Comparison of ENCODE assay signal across 13 cellular contexts in the genomic region with DNA sequence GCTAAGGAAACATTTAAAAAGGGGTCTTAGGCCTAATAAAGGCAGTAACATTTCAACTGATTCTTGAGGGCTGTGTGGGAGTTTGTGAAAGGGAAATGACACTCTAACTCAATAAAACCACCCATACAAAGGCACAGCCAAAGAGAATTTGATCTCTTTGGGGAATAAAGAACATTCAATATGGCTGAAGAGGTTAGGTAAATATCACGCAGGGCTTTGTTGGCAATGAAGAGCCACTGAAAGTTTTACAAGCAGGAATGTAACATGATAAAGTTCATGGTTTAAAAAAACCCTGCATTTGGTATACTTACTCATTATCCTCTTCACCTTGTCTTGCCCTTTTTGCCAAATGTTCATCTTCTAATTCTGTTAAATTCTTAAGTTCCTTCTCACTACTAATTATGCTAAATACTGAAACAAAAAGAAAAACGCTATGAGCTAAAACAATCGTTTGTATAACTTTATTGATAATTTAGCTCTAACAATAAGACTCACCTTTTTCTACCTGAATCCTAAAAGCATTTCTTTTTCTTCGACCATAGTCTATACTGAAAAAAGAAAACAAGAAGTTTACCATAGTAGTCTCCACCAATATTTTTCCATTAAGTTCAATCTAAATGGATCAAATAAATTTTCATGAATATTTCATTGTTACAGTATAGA. TPM values are rescaled to one million over a fixed set of nuclear protein-coding genes. Genes with fewer than 3 reads are reported as not detected.
DNase-seq lines count a peak whose midpoint lies in the region; ATAC-seq and TF ChIP-seq lines count a peak whose summit lies in the region.
"Had no signal": no experiment of that assay in that cellular context is flagged by ENCODE, and none has a peak within 500 bp of the region (broad histone marks: within the 10 kb centered on the region; RNA-seq: fewer than 3 reads in every experiment).

No MANE protein-coding gene starts in this region.

- peak overlapping the region; percentile 32; the same call in 1 of the 2 replicates for H3K27ac Mint-ChIP-seq in WTC11

- DNase-seq in A673 (ENCODE audit: low spot score), result peak; percentile 30
- peak; percentile 32 to 86 for DNase-seq in HAP-1 (ENCODE audit: low spot score in 2 of 2)
- DNase-seq in NCI-H2171 (lab: John Stamatoyannopoulos, UW), result peak; percentile 3
- DNase-seq in WTC11 (ENCODE audit: low spot score), result no peak
- no peak for DNase-seq in SJCRH30
- DNase-seq in NCI-H526 treated with DMSO at 0.1 percent for 48 hours (lab: John Stamatoyannopoulos, UW), result no peak
- DNase-seq in substantia nigra (lab: John Stamatoyannopoulos, UW), result no peak
- no peak for DNase-seq in ovary
- DNase-seq: amygdala, left cardiac atrium, OCI-M1, psoas muscle had no signal

- TF ChIP-seq EP300 in ovary (IDR thresholded peaks at IDR 0.05), result no peak

- H3K4me3 Mint-ChIP-seq in WTC11, result no peak overlapping the region

- no peak overlapping the region for H3K4me3 ChIP-seq in A673 (ENCODE audit: low read depth, low read length, poor library complexity, severe bottlenecking)
- H3K4me3 ChIP-seq in HAP-1, result no peak overlapping the region
- H3K4me3 ChIP-seq in SJCRH30, result no peak overlapping the region
- H3K4me3 ChIP-seq in ovary, result no peak overlapping the region
- H3K4me3 ChIP-seq: psoas muscle had no signal

- intact Hi-C loops in A673 (cut with micrococcal nuclease; ENCODE audit: unreplicated experiment) (no loop called here), ovary (cut with DNase I) (no loop called here)

- TF ChIP-seq CTCF in A673 (conservative IDR thresholded peaks at IDR 0.05; ENCODE audit: low read depth, low read length) (no peak), WTC11 (IDR thresholded peaks at IDR 0.05) (no peak), ovary (IDR thresholded peaks at IDR 0.05) (no peak)

- BruUV-seq in A673 (replicated peaks; lab: Mats Ljungman, UMichigan), result no TSS peak

- peaks cover 26% of the 10 kb centered on the region for H3K36me3 Mint-ChIP-seq in WTC11

- H3K4me1 Mint-ChIP-seq in WTC11, result no peaks in the 10 kb centered on the region

- no peaks in the 10 kb centered on the region for H3K27me3 ChIP-seq in A673 (replicated peaks; ENCODE audit: insufficient read depth, low read depth, low read length, poor library complexity)
- no peaks in the 10 kb centered on the region for H3K27me3 ChIP-seq in HAP-1 (ENCODE audit: low read depth)
- H3K27me3 ChIP-seq in SJCRH30, result no peaks in the 10 kb centered on the region
- H3K27me3 ChIP-seq in ovary, result no peaks in the 10 kb centered on the region

- peak overlapping the region; percentile 29 for H3K27ac ChIP-seq in A673 (ENCODE audit: low read depth, low read length, poor library complexity, severe bottlenecking)
- no peak overlapping the region for H3K27ac ChIP-seq in SJCRH30
- no peak overlapping the region for H3K27ac ChIP-seq in substantia nigra (ENCODE audit: low read depth, low read length, poor library complexity, severe bottlenecking)
- no peak overlapping the region for H3K27ac ChIP-seq in ovary
- H3K27ac ChIP-seq: KMS-11, psoas muscle had no signal

- TF ChIP-seq POLR2A in ovary (IDR thresholded peaks at IDR 0.05), result no peak

- H3K36me3 ChIP-seq in A673 (ENCODE audit: insufficient read depth, low read length, poor library complexity, severe bottlenecking), result peaks cover 23% of the 10 kb centered on the region
- peaks cover 14% of the 10 kb centered on the region for H3K36me3 ChIP-seq in HAP-1 (replicated peaks)
- peaks cover 27% of the 10 kb centered on the region for H3K36me3 ChIP-seq in SJCRH30
- no peaks in the 10 kb centered on the region for H3K36me3 ChIP-seq in ovary

- no peaks in the 10 kb centered on the region for H3K9me3 Mint-ChIP-seq in WTC11

- no peak for ATAC-seq in WTC11
- ATAC-seq: left cardiac atrium, psoas muscle had no signal

- CTCF ChIA-PET in A673 (lab: Charles Lee) (no interaction called here), WTC11 (lab: Charles Lee) (interaction anchor here (0.7 kb wide), 1 partner anchor 600 kb away, joined by 3 read pairs; no protein-coding TSS in a partner anchor)

- no peaks in the 10 kb centered on the region for H3K27me3 Mint-ChIP-seq in WTC11 (ENCODE audit: low read depth)

- POLR2A ChIA-PET in A673 (lab: Charles Lee; ENCODE audit: low non-redundant PET) (no interaction called here), WTC11 (lab: Charles Lee) (no interaction called here)

- in situ Hi-C loops in HAP-1 (cut with MboI; ENCODE audit: low sequenced_read_pairs), result no loop called here

- WGBS in ovary, 3 donors, result 82 to 87% (median 87%) methylated on average over 4 of the region's 4 CpGs

- H3K4me1 ChIP-seq in A673 (ENCODE audit: insufficient read depth, low read length, poor library complexity, severe bottlenecking), result no peaks in the 10 kb centered on the region
- peaks cover 11% of the 10 kb centered on the region for H3K4me1 ChIP-seq in HAP-1
- no peaks in the 10 kb centered on the region for H3K4me1 ChIP-seq in SJCRH30
- no peaks in the 10 kb centered on the region for H3K4me1 ChIP-seq in ovary (ENCODE audit: insufficient read depth)
- H3K4me1 ChIP-seq: psoas muscle had no signal

- H3K9me3 ChIP-seq in A673 (ENCODE audit: low read depth, low read length, poor library complexity, severe bottlenecking) (no peaks in the 10 kb centered on the region), HAP-1 (no peaks in the 10 kb centered on the region), SJCRH30 (replicated peaks) (no peaks in the 10 kb centered on the region), ovary (no peaks in the 10 kb centered on the region)
- H3K9me3 ChIP-seq: psoas muscle had no signal

TF ChIP-seq in WTC11, 78 proteins besides CTCF, POLR2A, EP300 and RAD21 (continues in another document):
- TF ChIP-seq CREM (CRISPR knock-in tag; IDR thresholded peaks at IDR 0.05), result no peak
- no peak for TF ChIP-seq TP53 (CRISPR knock-in tag; IDR thresholded peaks at IDR 0.05)
- no peak for TF ChIP-seq HMGA2 (CRISPR knock-in tag; IDR thresholded peaks at IDR 0.05)
- TF ChIP-seq, protein P1, sequence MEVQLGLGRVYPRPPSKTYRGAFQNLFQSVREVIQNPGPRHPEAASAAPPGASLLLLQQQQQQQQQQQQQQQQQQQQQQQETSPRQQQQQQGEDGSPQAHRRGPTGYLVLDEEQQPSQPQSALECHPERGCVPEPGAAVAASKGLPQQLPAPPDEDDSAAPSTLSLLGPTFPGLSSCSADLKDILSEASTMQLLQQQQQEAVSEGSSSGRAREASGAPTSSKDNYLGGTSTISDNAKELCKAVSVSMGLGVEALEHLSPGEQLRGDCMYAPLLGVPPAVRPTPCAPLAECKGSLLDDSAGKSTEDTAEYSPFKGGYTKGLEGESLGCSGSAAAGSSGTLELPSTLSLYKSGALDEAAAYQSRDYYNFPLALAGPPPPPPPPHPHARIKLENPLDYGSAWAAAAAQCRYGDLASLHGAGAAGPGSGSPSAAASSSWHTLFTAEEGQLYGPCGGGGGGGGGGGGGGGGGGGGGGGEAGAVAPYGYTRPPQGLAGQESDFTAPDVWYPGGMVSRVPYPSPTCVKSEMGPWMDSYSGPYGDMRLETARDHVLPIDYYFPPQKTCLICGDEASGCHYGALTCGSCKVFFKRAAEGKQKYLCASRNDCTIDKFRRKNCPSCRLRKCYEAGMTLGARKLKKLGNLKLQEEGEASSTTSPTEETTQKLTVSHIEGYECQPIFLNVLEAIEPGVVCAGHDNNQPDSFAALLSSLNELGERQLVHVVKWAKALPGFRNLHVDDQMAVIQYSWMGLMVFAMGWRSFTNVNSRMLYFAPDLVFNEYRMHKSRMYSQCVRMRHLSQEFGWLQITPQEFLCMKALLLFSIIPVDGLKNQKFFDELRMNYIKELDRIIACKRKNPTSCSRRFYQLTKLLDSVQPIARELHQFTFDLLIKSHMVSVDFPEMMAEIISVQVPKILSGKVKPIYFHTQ (CRISPR knock-in tag; IDR thresholded peaks at IDR 0.05), result no peak
- TF ChIP-seq, protein P2, sequence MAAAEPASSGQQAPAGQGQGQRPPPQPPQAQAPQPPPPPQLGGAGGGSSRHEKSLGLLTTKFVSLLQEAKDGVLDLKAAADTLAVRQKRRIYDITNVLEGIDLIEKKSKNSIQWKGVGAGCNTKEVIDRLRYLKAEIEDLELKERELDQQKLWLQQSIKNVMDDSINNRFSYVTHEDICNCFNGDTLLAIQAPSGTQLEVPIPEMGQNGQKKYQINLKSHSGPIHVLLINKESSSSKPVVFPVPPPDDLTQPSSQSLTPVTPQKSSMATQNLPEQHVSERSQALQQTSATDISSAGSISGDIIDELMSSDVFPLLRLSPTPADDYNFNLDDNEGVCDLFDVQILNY (CRISPR knock-in tag; IDR thresholded peaks at IDR 0.05), result no peak
- TF ChIP-seq TCF7 (CRISPR knock-in tag; IDR thresholded peaks at IDR 0.05; ENCODE audit: low read depth), result no peak
- TF ChIP-seq, protein P3, sequence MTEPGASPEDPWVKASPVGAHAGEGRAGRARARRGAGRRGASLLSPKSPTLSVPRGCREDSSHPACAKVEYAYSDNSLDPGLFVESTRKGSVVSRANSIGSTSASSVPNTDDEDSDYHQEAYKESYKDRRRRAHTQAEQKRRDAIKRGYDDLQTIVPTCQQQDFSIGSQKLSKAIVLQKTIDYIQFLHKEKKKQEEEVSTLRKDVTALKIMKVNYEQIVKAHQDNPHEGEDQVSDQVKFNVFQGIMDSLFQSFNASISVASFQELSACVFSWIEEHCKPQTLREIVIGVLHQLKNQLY (CRISPR knock-in tag; IDR thresholded peaks at IDR 0.05), result no peak
- TF ChIP-seq TEAD1 (CRISPR knock-in tag; IDR thresholded peaks at IDR 0.05), result no peak
- TF ChIP-seq, protein P4, sequence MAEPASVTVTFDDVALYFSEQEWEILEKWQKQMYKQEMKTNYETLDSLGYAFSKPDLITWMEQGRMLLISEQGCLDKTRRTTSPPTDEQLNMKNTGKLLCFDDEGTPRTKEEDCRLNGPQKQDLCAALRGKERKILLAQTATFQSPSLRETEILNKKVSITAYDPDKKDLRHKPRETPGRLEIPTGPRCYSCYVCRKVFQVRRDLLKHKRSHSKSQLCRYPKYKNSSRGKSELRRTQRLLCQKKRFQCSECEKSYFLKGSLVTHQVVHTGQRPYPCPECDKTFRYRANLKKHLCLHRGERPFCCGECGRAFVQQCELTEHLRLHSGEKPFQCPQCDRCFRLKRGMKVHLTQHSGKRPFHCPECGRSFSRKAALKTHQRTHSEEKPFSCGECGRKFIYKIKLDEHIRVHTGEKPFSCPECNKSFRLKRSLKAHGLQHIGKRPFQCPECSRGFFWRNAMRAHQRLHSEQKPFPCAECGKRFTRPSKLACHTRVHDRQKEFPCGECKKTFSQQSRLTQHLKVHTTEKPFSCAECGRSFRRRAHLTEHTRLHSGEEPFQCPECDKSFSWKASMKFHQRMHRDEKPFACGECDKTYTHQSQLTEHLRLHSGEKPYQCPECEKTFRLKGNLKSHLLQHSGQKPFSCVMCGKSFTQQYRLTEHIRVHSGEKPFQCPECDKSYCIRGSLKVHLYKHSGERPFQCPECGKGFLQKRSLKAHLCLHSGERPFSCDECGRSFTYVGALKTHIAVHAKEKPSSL (CRISPR knock-in tag; conservative IDR thresholded peaks at IDR 0.05), result no peak

RNA-seq across cellular contexts. Expression of a gene that starts 12.5 kb away (rescaled TPM):
- 52.5 and 54.8 TPM in 2 replicates for total RNA-seq in A673 (2021)
- 32.8 to 34.7 TPM (median 33.4 TPM) in 3 replicates for total RNA-seq in WTC11 (2021)
- 35.9 and 49.3 TPM in 2 replicates for total RNA-seq in SJCRH30 (2014; rRNA removed; shearing (Covaris generic))
- 10 to 100 TPM; 19.0 to 31.9 (median 23.4) TPM for total RNA-seq in ovary
- polyA plus RNA-seq in ovary, result 10 to 100 TPM; 15.4 to 26.2 TPM

RNA-seq across cellular contexts. Expression of a gene that starts 39.2 kb away (rescaled TPM):
- total RNA-seq in A673 (2021) (76.7 and 79.9 TPM in 2 replicates), WTC11 (2021) (64.3 to 77.8 TPM (median 66.0 TPM) in 3 replicates), ovary (10 to 100 TPM; 24.6 to 51.8 (median 36.0) TPM)
- 71.5 and 87.5 TPM in 2 replicates for total RNA-seq in SJCRH30 (2014; rRNA removed; shearing (Covaris generic))
- polyA plus RNA-seq in ovary, result 10 to 100 TPM; 37.5 to 51.7 TPM

Comparison
In these comparisons a context has a peak if more than half of its experiments do, and no peak if none do; other contexts are left out.
1. DNase-seq: peak in A673 (single experiment), HAP-1 (2 of 2) and NCI-H2171 (single experiment); none in WTC11 (single experiment), SJCRH30 (0 of 2), NCI-H526 treated with DMSO at 0.1 percent for 48 hours (single experiment), substantia nigra (0 of 49) and ovary (0 of 5).